Comparison of ENCODE assay signal across 20 cellular contexts in genomic region chr2:760001-760400, GRCh38.
"Had no signal": no experiment of that assay in that cellular context is flagged by ENCODE, and none has a peak within 500 bp of the region (broad histone marks: within the 10 kb centered on the region; RNA-seq: fewer than 3 reads in every experiment).

No MANE protein-coding gene starts in this region.

- H3K27ac ChIP-seq: breast epithelium, KMS-11, SK-N-MC, VCaP had no signal

- H3K36me3 ChIP-seq: breast epithelium had no signal

- H3K36me3 Mint-ChIP-seq: activated naive CD4-positive, alpha-beta T cell treated with anti-CD3 and anti-CD28 coated beads, Interleukin-2, amount 50 U/mL, for 24 hours had no signal

- H3K4me1 ChIP-seq: breast epithelium had no signal

- H3K4me3 ChIP-seq: breast epithelium, SK-N-MC had no signal

- DNase-seq: activated CD4-positive, alpha-beta T cell treated with anti-CD3 and anti-CD28 coated beads for 36 hours; activated CD8-positive, alpha-beta memory T cell treated with anti-CD3 and anti-CD28 coated beads, Interleukin-2, amount 50 U/mL, for 4 hours; activated CD8-positive, alpha-beta T cell treated with anti-CD3 and anti-CD28 coated beads for 36 hours; aorta; caudate nucleus; MM.1S; NCI-H1105 treated with DMSO at 0.1 percent for 48 hours; NCI-H1436 treated with DMSO at 0.1 percent for 48 hours; NCI-H187; NCI-H2081; NCI-H2171; NCI-H2227 treated with DMSO at 0.1 percent for 48 hours; NCI-H510A; NCI-H526 treated with DMSO at 0.1 percent for 48 hours; T-helper 1 cell had no signal

- H3K9me3 Mint-ChIP-seq: activated CD8-positive, alpha-beta T cell treated with anti-CD3 and anti-CD28 coated beads for 36 hours had no signal

- H3K4me3 Mint-ChIP-seq: activated CD4-positive, alpha-beta T cell treated with anti-CD3 and anti-CD28 coated beads for 36 hours; activated CD8-positive, alpha-beta T cell treated with anti-CD3 and anti-CD28 coated beads for 36 hours; activated naive CD4-positive, alpha-beta T cell treated with anti-CD3 and anti-CD28 coated beads, Interleukin-2, amount 50 U/mL, for 24 hours had no signal

- H3K4me2 ChIP-seq: KMS-11 had no signal

- H3K9me3 ChIP-seq: breast epithelium had no signal

- H3K27me3 ChIP-seq: breast epithelium had no signal

- H3K9ac ChIP-seq: KMS-11 had no signal

- H3K27ac Mint-ChIP-seq: activated CD4-positive, alpha-beta T cell treated with anti-CD3 and anti-CD28 coated beads for 36 hours; activated CD8-positive, alpha-beta T cell treated with anti-CD3 and anti-CD28 coated beads for 36 hours; activated naive CD4-positive, alpha-beta T cell treated with anti-CD3 and anti-CD28 coated beads, Interleukin-2, amount 50 U/mL, for 24 hours had no signal
